23 cellular contexts compared by ENCODE assay signal in the genomic region with DNA sequence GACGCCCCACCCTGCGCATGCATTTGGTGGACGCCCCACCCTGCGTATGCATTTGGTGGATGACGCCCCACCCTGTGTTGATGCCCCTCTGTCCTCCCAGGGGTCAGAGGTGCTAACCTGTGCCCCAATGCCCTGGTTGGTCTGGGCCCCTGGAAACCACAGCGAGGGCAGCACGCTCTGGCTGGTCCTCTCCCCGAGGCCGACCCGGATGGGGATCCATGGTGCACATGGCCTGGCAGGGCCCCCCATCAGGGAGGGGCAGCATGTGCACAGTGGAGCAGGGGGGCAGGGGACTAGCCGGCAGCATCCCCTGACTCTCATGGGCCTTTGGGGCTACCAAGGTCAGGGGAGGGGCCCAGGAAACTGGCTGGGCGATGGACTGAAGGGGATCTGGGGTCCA. TPM values are rescaled to one million over a fixed set of nuclear protein-coding genes. Genes with fewer than 3 reads are reported as not detected.
DNase-seq lines count a peak whose midpoint lies in the region; ATAC-seq, FAIRE-seq and TF ChIP-seq lines count a peak whose summit lies in the region.
"Had no signal": no experiment of that assay in that cellular context is flagged by ENCODE, and none has a peak within 500 bp of the region (broad histone marks: within the 10 kb centered on the region; RNA-seq: fewer than 3 reads in every experiment).

No MANE protein-coding gene starts in this region.

- no peaks in the 10 kb centered on the region; the same call in 1 of the 2 replicates for H4K20me1 ChIP-seq in IMR-90 (ENCODE audit: insufficient read depth, low read length)

- ATAC-seq in IMR-90 (ENCODE audit: low read depth) (no peak), GM19035 (IDR thresholded peaks at IDR 0.05; ENCODE audit: unreplicated experiment) (no peak)
- ATAC-seq: GM12878 had no signal

- CTCF ChIA-PET in IMR-90 (lab: Yijun Ruan, JAX) = no interaction called here

- TF ChIP-seq RAD21 in IMR-90 (IDR thresholded peaks at IDR 0.05; ENCODE audit: low read length) = no peak

- no peak overlapping the region for H3K9ac ChIP-seq in IMR-90 (ENCODE audit: low read depth, low read length)
- H3K9ac ChIP-seq: KMS-11 had no signal

- intact Hi-C loops in IMR-90 (cut with micrococcal nuclease) (no loop called here), stomach (cut with DNase I; ENCODE audit: low total_unique reads) (no loop called here)

- H3K4ac ChIP-seq in IMR-90 (ENCODE audit: low read depth, low read length) = peak overlapping the region; percentile 59

- H3K9me3 ChIP-seq in IMR-90 (ENCODE audit: control insufficient read depth, insufficient read depth, low read length) (no peaks in the 10 kb centered on the region), stomach (no peaks in the 10 kb centered on the region)

- peak overlapping the region; percentile 22; the same call in 1 of the 3 replicates for H2BK15ac ChIP-seq in IMR-90 (ENCODE audit: low read depth, low read length)

- peak overlapping the region; percentile 34 for H2BK5ac ChIP-seq in IMR-90 (ENCODE audit: low read depth, low read length, poor library complexity, severe bottlenecking)

- H3K27ac ChIP-seq in IMR-90 (ENCODE audit: insufficient read depth, low read length) = no peak overlapping the region
- H3K27ac ChIP-seq in stomach = peak overlapping the region; percentile 57 to 84 (median 71)
- H3K27ac ChIP-seq: KMS-11 had no signal

- peak overlapping the region; percentile 57 for H4K91ac ChIP-seq in IMR-90 (ENCODE audit: insufficient read depth, low read depth, low read length)

- H3K18ac ChIP-seq in IMR-90 (ENCODE audit: low read depth, low read length) = no peak overlapping the region

- H3K27ac Mint-ChIP-seq in glutamatergic neuron (ENCODE audit: unreplicated experiment) = no peak overlapping the region
- H3K27ac Mint-ChIP-seq: HFFc6 had no signal

- DNase-seq in activated CD8-positive, alpha-beta memory T cell treated with anti-CD3 and anti-CD28 coated beads for 24 hours = peak; percentile 35
- DNase-seq in activated CD8-positive, alpha-beta memory T cell treated with anti-CD3 and anti-CD28 coated beads, Interleukin-2, amount 50 U/mL, for 4 hours = no peak
- no peak for DNase-seq in IMR-90
- DNase-seq in glutamatergic neuron = peak; percentile 12
- DNase-seq in stomach = no peak
- no peak for DNase-seq in GM12892 (ENCODE audit: insufficient read length)
- no peak for DNase-seq in medulla oblongata (ENCODE audit: extremely low spot score)
- DNase-seq: DMS 273 treated with DMSO at 0.1 percent for 48 hours, GDM1, GOT3, HFFc6, NCI-H1048, NCI-H146, NCI-H2081 treated with DMSO at 0.1 percent for 48 hours, NCI-H524, SIG-M5 had no signal

- POLR2A ChIA-PET in IMR-90 (lab: Charles Lee; ENCODE audit: unreplicated experiment) = no interaction called here

- no peak overlapping the region for H3K4me3 Mint-ChIP-seq in glutamatergic neuron (ENCODE audit: unreplicated experiment)
- H3K4me3 Mint-ChIP-seq: HFFc6 had no signal

- no CpG with 5 or more reads among the region's 12 CpGs for WGBS in IMR-90 (ENCODE audit: extremely low coverage in 2 of 2, insufficient read length in 1 of 2), 2 experiments
- WGBS in stomach, 5 donors = 85 to 92% (median 91%) methylated on average over 10 to 12 of the region's 12 CpGs

- H2AK9ac ChIP-seq in IMR-90 (replicated peaks; ENCODE audit: low read depth, low read length, poor library complexity) = peak overlapping the region; percentile 98

- H2AK5ac ChIP-seq in IMR-90 (ENCODE audit: low read depth, low read length) = peak overlapping the region; percentile 82

- no peak overlapping the region for H3K14ac ChIP-seq in IMR-90 (replicated peaks; ENCODE audit: low read depth, low read length)

- no peak overlapping the region for H3K4me2 ChIP-seq in IMR-90 (ENCODE audit: low read depth, low read length)
- H3K4me2 ChIP-seq: KMS-11 had no signal

- H3K36me3 Mint-ChIP-seq in glutamatergic neuron (ENCODE audit: unreplicated experiment) = no peaks in the 10 kb centered on the region

- H3K36me3 ChIP-seq in IMR-90 (ENCODE audit: control insufficient read depth, insufficient read depth, low read length) (no peaks in the 10 kb centered on the region), stomach (no peaks in the 10 kb centered on the region)
- H3K36me3 ChIP-seq: BLaER1 treated with 17β-estradiol and CSF1 and Interleukin-3, amounts not matched to agents 10 nM and 100 nM had no signal

- in situ Hi-C loops in IMR-90 (cut with MboI; ENCODE audit: low sequenced_read_pairs) = no loop called here

- TF ChIP-seq POLR2A in IMR-90 (IDR thresholded peaks at IDR 0.05; ENCODE audit: low read depth, low read length) (no peak), stomach (IDR thresholded peaks at IDR 0.05) (no peak), GM12892 (IDR thresholded peaks at IDR 0.05; ENCODE audit: low read depth, low read length) (no peak)

- H3K9me3 Mint-ChIP-seq in glutamatergic neuron (ENCODE audit: unreplicated experiment) = peaks cover 17% of the 10 kb centered on the region

- peak overlapping the region; percentile 78; the same call in 1 of the 2 replicates for H2BK20ac ChIP-seq in IMR-90 (ENCODE audit: low read depth, low read length)

- H3K4me1 Mint-ChIP-seq in glutamatergic neuron (ENCODE audit: low read depth, unreplicated experiment) = no peaks in the 10 kb centered on the region

- H3K4me1 ChIP-seq in IMR-90 (ENCODE audit: control insufficient read depth, insufficient read depth, low read length) = peaks cover 38% of the 10 kb centered on the region
- H3K4me1 ChIP-seq in stomach = peaks cover 24 to 55% (median 38%) of the 10 kb centered on the region in 4 donors

- peak overlapping the region in 1 of 2 experiments; percentile 46; a peak in 1 of 4 replicates for H4K8ac ChIP-seq in IMR-90 (ENCODE audit: low read depth in 2 of 2, low read length in 2 of 2)

- FAIRE-seq in GM12892 (lab: Jason Lieb, UNC) = no peak
- FAIRE-seq: A204.1, GM12878, GM18507 had no signal

- no peak for TF ChIP-seq EP300 in stomach (IDR thresholded peaks at IDR 0.05)

- no peak overlapping the region for H4K5ac ChIP-seq in IMR-90 (ENCODE audit: low read depth, low read length)

- peak overlapping the region; percentile 14 for H2AFZ ChIP-seq in IMR-90 (replicated peaks; ENCODE audit: low read length, poor library complexity)

- dilution Hi-C loops in IMR-90 (cut with HindIII; ENCODE audit: low sequenced_read_pairs, unreplicated experiment) = no loop called here

- H3K9me1 ChIP-seq in IMR-90 (ENCODE audit: insufficient read depth, low read length) = peaks cover 17% of the 10 kb centered on the region

- H3K27me3 ChIP-seq in IMR-90 (ENCODE audit: control insufficient read depth, insufficient read depth, low read length) = no peaks in the 10 kb centered on the region
- peaks cover 0 to 49% (median 4%) of the 10 kb centered on the region in 3 donors for H3K27me3 ChIP-seq in stomach
- H3K27me3 ChIP-seq: BLaER1 treated with 17β-estradiol and CSF1 and Interleukin-3, amounts not matched to agents 10 nM and 100 nM had no signal

- no peak overlapping the region for H3K4me3 ChIP-seq in IMR-90 (ENCODE audit: insufficient read depth, low read depth, low read length)
- no peak overlapping the region for H3K4me3 ChIP-seq in stomach
- H3K4me3 ChIP-seq: BLaER1 treated with 17β-estradiol and CSF1 and Interleukin-3, amounts not matched to agents 10 nM and 100 nM; GM12878 had no signal

- peaks cover 11% of the 10 kb centered on the region for H3K27me3 Mint-ChIP-seq in glutamatergic neuron (ENCODE audit: unreplicated experiment)

- TF ChIP-seq CTCF in IMR-90 (conservative IDR thresholded peaks at IDR 0.05; ENCODE audit: low read depth, low read length) (no peak), glutamatergic neuron (IDR thresholded peaks at IDR 0.05; ENCODE audit: partially characterized antibody, unreplicated experiment) (no peak), stomach (IDR thresholded peaks at IDR 0.05) (no peak)

- peak overlapping the region; percentile 63 for H2BK120ac ChIP-seq in IMR-90 (ENCODE audit: low read depth, low read length)

- H3K79me1 ChIP-seq in IMR-90 (ENCODE audit: low read depth in 1 of 2, low read length in 2 of 2) = no peaks in the 10 kb centered on the region; a peak in 1 of 4 replicates

- H3K56ac ChIP-seq in IMR-90 (ENCODE audit: extremely low read depth, insufficient read depth, low read length) = no peak overlapping the region

- no peak overlapping the region for H3K23ac ChIP-seq in IMR-90 (ENCODE audit: low read depth, low read length)

- no TSS peak for BruUV-seq in IMR-90 (replicated peaks; lab: Mats Ljungman, UMichigan)

TF ChIP-seq in IMR-90, 13 proteins besides CTCF, POLR2A, EP300 and RAD21:
- TF ChIP-seq, protein P1, sequence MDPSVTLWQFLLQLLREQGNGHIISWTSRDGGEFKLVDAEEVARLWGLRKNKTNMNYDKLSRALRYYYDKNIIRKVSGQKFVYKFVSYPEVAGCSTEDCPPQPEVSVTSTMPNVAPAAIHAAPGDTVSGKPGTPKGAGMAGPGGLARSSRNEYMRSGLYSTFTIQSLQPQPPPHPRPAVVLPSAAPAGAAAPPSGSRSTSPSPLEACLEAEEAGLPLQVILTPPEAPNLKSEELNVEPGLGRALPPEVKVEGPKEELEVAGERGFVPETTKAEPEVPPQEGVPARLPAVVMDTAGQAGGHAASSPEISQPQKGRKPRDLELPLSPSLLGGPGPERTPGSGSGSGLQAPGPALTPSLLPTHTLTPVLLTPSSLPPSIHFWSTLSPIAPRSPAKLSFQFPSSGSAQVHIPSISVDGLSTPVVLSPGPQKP (IDR thresholded peaks at IDR 0.05; ENCODE audit: borderline replicate concordance, low read depth, low read length) = no peak
- no peak for TF ChIP-seq MXI1 (IDR thresholded peaks at IDR 0.05; ENCODE audit: borderline replicate concordance, low read depth, low read length)
- no peak for TF ChIP-seq MAFK (IDR thresholded peaks at IDR 0.05; ENCODE audit: low read depth, low read length)
- TF ChIP-seq MAZ (IDR thresholded peaks at IDR 0.05; ENCODE audit: borderline replicate concordance, low read depth, low read length) = no peak
- no peak for TF ChIP-seq BHLHE40 (IDR thresholded peaks at IDR 0.05; ENCODE audit: low read depth, low read length)

RNA-seq across cellular contexts. Expression of gene MUC5AC, which starts 7.7 kb away (rescaled TPM):
- total RNA-seq in IMR-90 (2012; rRNA removed) (not detected in 2 replicates), glutamatergic neuron (ENCODE audit: unreplicated experiment) (not detected), stomach (1,000 to 10,000 TPM in 1 of 5 donors, 100 to 1,000 TPM in 3, 1 to 10 TPM in 1; 2.0 to 1,253 (median 605) TPM)
- polyA plus RNA-seq in IMR-90 (2012; rRNA removed) (0.01 and 0.02 TPM in 2 replicates), stomach (10 to 100 TPM in 2 of 3 donors, 1 to 10 TPM in 1; 5.5 to 77.0 (median 24.0) TPM)
- polyA plus RNA-seq in IMR-90 (2012; cell fraction: cytosol; rRNA removed) = under 0.01 TPM in 1 of 2 replicates, not detected in the other
- under 0.01 and 0.01 TPM in 2 replicates for polyA plus RNA-seq in IMR-90 (2012; cell fraction: nucleus; rRNA removed; ENCODE audit: low replicate concordance)
- not detected for polyA plus RNA-seq in GM12892 (2012; ENCODE audit: missing spikeins)
- total RNA-seq: GM12878, HFFc6, M059J had no signal

Comparison
In these comparisons a context has a peak if more than half of its experiments do, and no peak if none do; other contexts are left out.
1. DNase-seq: peak in activated CD8-positive, alpha-beta memory T cell treated with anti-CD3 and anti-CD28 coated beads for 24 hours (single experiment) and glutamatergic neuron (single experiment); none in activated CD8-positive, alpha-beta memory T cell treated with anti-CD3 and anti-CD28 coated beads, Interleukin-2, amount 50 U/mL, for 4 hours (single experiment), IMR-90 (single experiment), stomach (single experiment), GM12892 (single experiment) and medulla oblongata (single experiment).